29 cellular contexts compared by ENCODE assay signal in the genomic region with DNA sequence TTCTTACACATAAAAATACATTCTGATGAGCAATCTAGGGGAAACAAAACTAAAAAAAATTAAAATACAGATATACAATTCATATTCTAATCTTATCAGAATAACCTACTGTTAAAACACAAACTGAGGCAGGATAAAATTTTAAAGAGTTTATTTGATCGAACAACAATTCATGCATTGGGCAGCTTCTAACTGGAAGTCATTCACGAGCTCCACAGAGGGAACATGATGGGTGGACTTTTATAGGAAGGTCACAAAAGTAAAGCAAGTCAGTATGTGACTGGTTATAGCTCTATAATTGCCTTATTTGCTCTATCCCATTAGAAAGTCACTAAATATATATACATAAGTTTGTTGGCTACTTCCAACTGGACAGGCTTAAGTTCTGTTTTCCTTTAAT.
"Had no signal": no experiment of that assay in that cellular context is flagged by ENCODE, and none has a peak within 500 bp of the region (broad histone marks: within the 10 kb centered on the region; RNA-seq: fewer than 3 reads in every experiment).

No MANE protein-coding gene starts in this region.

- H3K4me1 ChIP-seq: adrenal gland, ascending aorta, breast epithelium had no signal

- H3K4me3 ChIP-seq: adrenal gland, ascending aorta, body of pancreas, breast epithelium, cardiac muscle cell had no signal

- H3K36me3 ChIP-seq: adrenal gland, ascending aorta, brain microvascular endothelial cell, breast epithelium, cardiac muscle cell had no signal

- H3K27ac ChIP-seq: adrenal gland, ascending aorta, body of pancreas, brain microvascular endothelial cell, breast epithelium, cardiac muscle cell had no signal

- DNase-seq: activated effector memory CD4-positive, alpha-beta T cell treated with anti-CD3 and anti-CD28 coated beads, Interleukin-2, amount 50 U/mL, for 16 hours; activated effector memory CD4-positive, alpha-beta T cell treated with Interleukin-2 at 50 U/mL for 16 hours; activated gamma-delta T cell; activated gamma-delta T cell treated with Interleukin-2 at 50 U/mL for 16 hours; activated naive CD4-positive, alpha-beta T cell; activated naive CD4-positive, alpha-beta T cell treated with anti-CD3 and anti-CD28 coated beads for 36 hours; activated naive CD4-positive, alpha-beta T cell treated with anti-CD3 and anti-CD28 coated beads, Interleukin-2, amount 10 ng/mL, durations not matched to agents 7 days and 5 days; activated naive CD4-positive, alpha-beta T cell treated with anti-CD3 and anti-CD28 coated beads, Interleukin-2, amount 50 U/mL, for 16 hours; activated naive CD4-positive, alpha-beta T cell treated with Interleukin-2 at 50 U/mL for 16 hours; activated naive CD8-positive, alpha-beta T cell treated with anti-CD3 and anti-CD28 coated beads for 36 hours; activated naive CD8-positive, alpha-beta T cell treated with anti-CD3 and anti-CD28 coated beads, Interleukin-2, amount 10 ng/mL, durations not matched to agents 7 days and 5 days; activated naive CD8-positive, alpha-beta T cell treated with anti-CD3 and anti-CD28 coated beads, Interleukin-2, amount 50 U/mL, for 24 hours; activated T-cell treated with anti-CD3 and anti-CD28 coated beads, Interleukin-2, amount 50 U/mL, for 24 hours; activated T-cell treated with anti-CD3 and anti-CD28 coated beads, Interleukin-2, amount 50 U/mL, for 4 hours; activated T-cell treated with anti-CD3 and anti-CD28 coated beads, Interleukin-2, amount 50 U/mL, for 48 hours; activated T-cell treated with anti-CD3 and anti-CD28 coated beads, Interleukin-2, amount 50 U/mL, for 72 hours; adrenal gland; amniotic stem cell; amygdala; anterior cingulate cortex; aorta; body of pancreas; brain microvascular endothelial cell; caudate nucleus; central memory CD4-positive, alpha-beta T cell; cerebellar nuclear complex had no signal

- H3K9me3 ChIP-seq: adrenal gland, ascending aorta, body of pancreas, breast epithelium had no signal
